In genomic region chr18:199768-200167, GRCh38 we compare ENCODE assay signal across 23 cellular contexts.
"Had no signal": no experiment of that assay in that cellular context is flagged by ENCODE, and none has a peak within 500 bp of the region (broad histone marks: within the 10 kb centered on the region; RNA-seq: fewer than 3 reads in every experiment).

No MANE protein-coding gene starts in this region.

- H3K9me3 Mint-ChIP-seq: activated naive CD8-positive, alpha-beta T cell treated with anti-CD3 and anti-CD28 coated beads for 36 hours; activated T-helper 17 cell treated with anti-CD3 and anti-CD28 coated beads, Interleukin-2, amount 50 U/mL, for 72 hours; effector memory CD8-positive, alpha-beta T cell; natural killer cell treated with Interleukin-12 subunit alpha and Interleukin-12 subunit beta and Interleukin-15 and Interleukin-18, amount 100 ng/mL, for 72 hours; stimulated activated memory B cell treated with anti-CD40 and anti-IgM and Interleukin-4, amounts not matched to agents 10 μg/mL and 1 μg/mL and 100 μg/mL, for 72 hours had no signal

- H3K27me3 Mint-ChIP-seq: activated naive CD8-positive, alpha-beta T cell treated with anti-CD3 and anti-CD28 coated beads for 36 hours; activated T-helper 17 cell treated with anti-CD3 and anti-CD28 coated beads, Interleukin-2, amount 50 U/mL, for 72 hours; effector memory CD8-positive, alpha-beta T cell; natural killer cell treated with Interleukin-12 subunit alpha and Interleukin-12 subunit beta and Interleukin-15 and Interleukin-18, amount 100 ng/mL, for 72 hours; progenitor cell of endocrine pancreas; stimulated activated memory B cell treated with anti-CD40 and anti-IgM and Interleukin-4, amounts not matched to agents 10 μg/mL and 1 μg/mL and 100 μg/mL, for 72 hours had no signal

- H3K27ac ChIP-seq: breast epithelium, colonic mucosa, esophagus muscularis mucosa, sigmoid colon, stomach, suprapubic skin, tibial nerve had no signal

- H3K4me1 ChIP-seq: breast epithelium, colonic mucosa, esophagus muscularis mucosa, sigmoid colon, suprapubic skin, tibial nerve had no signal

- H3K27me3 ChIP-seq: breast epithelium, colonic mucosa, dorsolateral prefrontal cortex, esophagus muscularis mucosa, sigmoid colon, stomach, suprapubic skin, tibial nerve had no signal

- ATAC-seq: activated CD8-positive, alpha-beta T cell treated with anti-CD3 and anti-CD28 coated beads, Interleukin-2, amount 10 ng/mL, durations not matched to agents 7 days and 5 days; activated T-helper 17 cell treated with anti-CD3 and anti-CD28 coated beads, Interleukin-2, amount 50 U/mL, for 72 hours; effector memory CD8-positive, alpha-beta T cell; left ventricle myocardium superior; natural killer cell treated with Interleukin-12 subunit alpha and Interleukin-12 subunit beta and Interleukin-15 and Interleukin-18, amount 100 ng/mL, for 72 hours; stimulated activated memory B cell treated with anti-CD40 and anti-IgM and Interleukin-4, amounts not matched to agents 10 μg/mL and 1 μg/mL and 100 μg/mL, for 72 hours had no signal

- H3K9me3 ChIP-seq: breast epithelium, colonic mucosa, esophagus muscularis mucosa, sigmoid colon, stomach, suprapubic skin, tibial nerve had no signal

- H3K36me3 ChIP-seq: breast epithelium had no signal

- H3K4me1 Mint-ChIP-seq: activated T-helper 17 cell treated with anti-CD3 and anti-CD28 coated beads, Interleukin-2, amount 50 U/mL, for 72 hours; stimulated activated memory B cell treated with anti-CD40 and anti-IgM and Interleukin-4, amounts not matched to agents 10 μg/mL and 1 μg/mL and 100 μg/mL, for 72 hours had no signal

- DNase-seq: activated CD4-positive, alpha-beta T cell treated with anti-CD3 and anti-CD28 coated beads for 1 hour; activated CD4-positive, alpha-beta T cell treated with anti-CD3 and anti-CD28 coated beads, Interleukin-2, amount 50 U/mL, for 1 hour; activated CD8-positive, alpha-beta T cell treated with anti-CD3 and anti-CD28 coated beads, Interleukin-2, amount 10 ng/mL, durations not matched to agents 7 days and 5 days; activated naive CD4-positive, alpha-beta T cell; activated naive CD8-positive, alpha-beta T cell treated with anti-CD3 and anti-CD28 coated beads for 36 hours; colonic mucosa; dorsolateral prefrontal cortex; effector memory CD8-positive, alpha-beta T cell; hypothalamus; left ventricle myocardium superior; retina; sigmoid colon; stimulated activated CD4-positive, alpha-beta T cell treated with anti-CD3 and anti-CD28 coated beads, Interleukin-15, amount 100 ng/mL, for 24 hours; stomach had no signal

- H3K4me3 ChIP-seq: breast epithelium, colonic mucosa, dorsolateral prefrontal cortex, esophagus muscularis mucosa, sigmoid colon, smooth muscle cell, stomach, suprapubic skin, tibial nerve had no signal

- H3K4me3 Mint-ChIP-seq: activated CD8-positive, alpha-beta T cell treated with anti-CD3 and anti-CD28 coated beads, Interleukin-2, amount 10 ng/mL, durations not matched to agents 7 days and 5 days; activated naive CD8-positive, alpha-beta T cell treated with anti-CD3 and anti-CD28 coated beads for 36 hours; activated T-helper 17 cell treated with anti-CD3 and anti-CD28 coated beads, Interleukin-2, amount 50 U/mL, for 72 hours; effector memory CD8-positive, alpha-beta T cell; natural killer cell treated with Interleukin-12 subunit alpha and Interleukin-12 subunit beta and Interleukin-15 and Interleukin-18, amount 100 ng/mL, for 72 hours; stimulated activated memory B cell treated with anti-CD40 and anti-IgM and Interleukin-4, amounts not matched to agents 10 μg/mL and 1 μg/mL and 100 μg/mL, for 72 hours had no signal

- H3K27ac Mint-ChIP-seq: activated CD8-positive, alpha-beta T cell treated with anti-CD3 and anti-CD28 coated beads, Interleukin-2, amount 10 ng/mL, durations not matched to agents 7 days and 5 days; activated naive CD8-positive, alpha-beta T cell treated with anti-CD3 and anti-CD28 coated beads for 36 hours; activated T-helper 17 cell treated with anti-CD3 and anti-CD28 coated beads, Interleukin-2, amount 50 U/mL, for 72 hours; natural killer cell treated with Interleukin-12 subunit alpha and Interleukin-12 subunit beta and Interleukin-15 and Interleukin-18, amount 100 ng/mL, for 72 hours; progenitor cell of endocrine pancreas; stimulated activated memory B cell treated with anti-CD40 and anti-IgM and Interleukin-4, amounts not matched to agents 10 μg/mL and 1 μg/mL and 100 μg/mL, for 72 hours had no signal

- H3K4me2 ChIP-seq: smooth muscle cell had no signal
